ENCODE assay signal across 23 cellular contexts in the genomic region with DNA sequence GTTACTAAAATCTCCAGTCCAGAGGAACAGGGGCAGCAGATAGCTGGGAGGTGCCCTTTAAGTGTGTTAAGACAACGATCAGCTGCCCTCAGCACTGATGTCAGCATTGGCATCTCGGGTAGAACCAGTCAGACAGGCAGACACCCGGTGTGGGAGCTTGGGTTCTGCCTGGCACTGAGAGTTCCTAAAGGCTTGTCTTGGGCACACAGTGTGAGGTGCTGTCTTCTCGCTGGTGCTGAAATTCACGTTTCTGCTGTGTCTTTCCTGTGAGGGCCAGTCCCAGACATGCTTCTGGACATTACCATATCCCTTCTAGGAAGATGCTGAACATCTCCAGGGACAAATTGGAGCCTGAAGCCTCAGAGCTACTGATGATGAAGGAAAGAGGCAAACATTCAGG.
DNase-seq lines count a peak whose midpoint lies in the region; ATAC-seq and TF ChIP-seq lines count a peak whose summit lies in the region.
"Had no signal": no experiment of that assay in that cellular context is flagged by ENCODE, and none has a peak within 500 bp of the region (broad histone marks: within the 10 kb centered on the region; RNA-seq: fewer than 3 reads in every experiment).

No MANE protein-coding gene starts in this region.

- peak; percentile 18 for DNase-seq in activated CD4-positive, alpha-beta T cell treated with anti-CD3 and anti-CD28 coated beads for 48 hours
- DNase-seq in activated CD4-positive, alpha-beta T cell treated with anti-CD3 and anti-CD28 coated beads for 4 hours, result no peak
- peak; percentile 22 for DNase-seq in DND-41
- DNase-seq in left kidney (ENCODE audit: low read depth, low spot score), result peak; percentile 69
- DNase-seq in nephron progenitor cell, result no peak
- DNase-seq in chondrocyte (ENCODE audit: low spot score), result no peak
- DNase-seq: activated CD4-positive, alpha-beta T cell treated with anti-CD3 and anti-CD28 coated beads for 36 hours; activated naive CD8-positive, alpha-beta T cell treated with anti-CD3 and anti-CD28 coated beads for 36 hours; activated T-cell treated with anti-CD3 and anti-CD28 coated beads, Interleukin-2, amount 50 U/mL, for 72 hours; body of pancreas; colonic mucosa; lower lobe of right lung; NCI-H1436 treated with DMSO at 0.1 percent for 48 hours; NCI-H2171 treated with DMSO at 0.1 percent for 48 hours; NCI-H774; occipital lobe; retina; stimulated activated CD4-positive, alpha-beta T cell treated with anti-CD3 and anti-CD28 coated beads, Interleukin-15, amount 100 ng/mL, for 24 hours; stimulated activated naive CD4-positive, alpha-beta T cell; trophoblast cell had no signal

- H3K27me3 Mint-ChIP-seq in nephron progenitor cell (ENCODE audit: low read depth, poor library complexity), result peaks cover 22% of the 10 kb centered on the region
- peaks cover 10% of the 10 kb centered on the region for H3K27me3 Mint-ChIP-seq in chondrocyte (ENCODE audit: low read depth)

- H3K27ac Mint-ChIP-seq in nephron progenitor cell (no peak overlapping the region), chondrocyte (ENCODE audit: unreplicated experiment) (no peak overlapping the region)
- H3K27ac Mint-ChIP-seq: activated CD4-positive, alpha-beta T cell treated with anti-CD3 and anti-CD28 coated beads for 36 hours; activated naive CD8-positive, alpha-beta T cell treated with anti-CD3 and anti-CD28 coated beads for 36 hours; activated T-cell treated with anti-CD3 and anti-CD28 coated beads, Interleukin-2, amount 50 U/mL, for 72 hours had no signal

- H3K36me3 Mint-ChIP-seq in nephron progenitor cell (ENCODE audit: low read depth) (no peaks in the 10 kb centered on the region), chondrocyte (ENCODE audit: low read depth) (no peaks in the 10 kb centered on the region)

- H3K9me3 Mint-ChIP-seq in nephron progenitor cell, result peaks cover 20% of the 10 kb centered on the region
- peaks cover 9% of the 10 kb centered on the region for H3K9me3 Mint-ChIP-seq in chondrocyte (ENCODE audit: low read depth)

- H3K4me3 ChIP-seq in DND-41 (ENCODE audit: low read depth in 1 of 2, low read length in 2 of 2), result no peak overlapping the region
- H3K4me3 ChIP-seq: body of pancreas, colonic mucosa, lower lobe of right lung, SK-N-MC had no signal

- no peaks in the 10 kb centered on the region for H4K20me1 ChIP-seq in DND-41 (ENCODE audit: insufficient read depth, low read length)

- peaks cover 44% of the 10 kb centered on the region for H3K4me1 Mint-ChIP-seq in nephron progenitor cell
- H3K4me1 Mint-ChIP-seq in chondrocyte (ENCODE audit: low read depth), result peaks cover 4% of the 10 kb centered on the region

- H3K4me3 Mint-ChIP-seq in nephron progenitor cell, result no peak overlapping the region
- no peak overlapping the region for H3K4me3 Mint-ChIP-seq in chondrocyte (ENCODE audit: unreplicated experiment)
- H3K4me3 Mint-ChIP-seq: activated CD4-positive, alpha-beta T cell treated with anti-CD3 and anti-CD28 coated beads for 36 hours; activated naive CD8-positive, alpha-beta T cell treated with anti-CD3 and anti-CD28 coated beads for 36 hours; activated T-cell treated with anti-CD3 and anti-CD28 coated beads, Interleukin-2, amount 50 U/mL, for 72 hours had no signal

- H2AFZ ChIP-seq in DND-41 (ENCODE audit: low read depth, low read length), result no peak overlapping the region

- no peak for TF ChIP-seq CTCF in DND-41 (IDR thresholded peaks at IDR 0.05; ENCODE audit: borderline replicate concordance, extremely low read depth, low read length, poor library complexity, severe bottlenecking)
- 0 out of 2 replicates have a peak, but pooled peaks have one; percentile 6 for TF ChIP-seq CTCF in VCaP (conservative IDR thresholded peaks at IDR 0.05)
- no peak for TF ChIP-seq CTCF in nephron progenitor cell (IDR thresholded peaks at IDR 0.05)
- TF ChIP-seq CTCF in chondrocyte (IDR thresholded peaks at IDR 0.05), result no peak

- no peaks in the 10 kb centered on the region for H3K27me3 ChIP-seq in DND-41 (ENCODE audit: insufficient read depth, low read length, poor library complexity)
- H3K27me3 ChIP-seq: body of pancreas, colonic mucosa had no signal

- H3K9ac ChIP-seq in DND-41 (ENCODE audit: low read depth, low read length), result no peak overlapping the region

- H3K9me3 ChIP-seq in DND-41 (ENCODE audit: insufficient read depth, low read length, severe bottlenecking), result peaks cover 5% of the 10 kb centered on the region
- H3K9me3 ChIP-seq: body of pancreas, colonic mucosa, lower lobe of right lung had no signal

- H3K4me2 ChIP-seq in DND-41 (ENCODE audit: insufficient read depth, low read length), result no peak overlapping the region

- no peak overlapping the region for H3K27ac ChIP-seq in DND-41 (ENCODE audit: low read length)
- peak overlapping the region; percentile 54 for H3K27ac ChIP-seq in VCaP
- H3K27ac ChIP-seq: body of pancreas, colonic mucosa, lower lobe of right lung, SK-N-MC had no signal

- H3K79me2 ChIP-seq in DND-41 (ENCODE audit: insufficient read depth, low read length), result no peaks in the 10 kb centered on the region

- H3K4me1 ChIP-seq in DND-41 (ENCODE audit: insufficient read depth, low read length), result peaks cover 19% of the 10 kb centered on the region
- H3K4me1 ChIP-seq: colonic mucosa, lower lobe of right lung had no signal

- ATAC-seq in DND-41 (ENCODE audit: insufficient read depth, low read depth) (no peak), GM18909 (IDR thresholded peaks at IDR 0.05; ENCODE audit: poor library complexity, unreplicated experiment) (no peak)
- ATAC-seq: activated CD4-positive, alpha-beta T cell treated with anti-CD3 and anti-CD28 coated beads for 36 hours; activated T-cell treated with anti-CD3 and anti-CD28 coated beads, Interleukin-2, amount 50 U/mL, for 72 hours; body of pancreas; lower lobe of right lung had no signal

- no peaks in the 10 kb centered on the region for H3K36me3 ChIP-seq in DND-41 (ENCODE audit: insufficient read depth, low read length)
- H3K36me3 ChIP-seq: colonic mucosa, lower lobe of right lung had no signal

Comparison
In these comparisons a context has a peak if more than half of its experiments do, and no peak if none do; other contexts are left out.
1. DNase-seq: peak in activated CD4-positive, alpha-beta T cell treated with anti-CD3 and anti-CD28 coated beads for 48 hours (single experiment), DND-41 (single experiment) and left kidney (single experiment); none in activated CD4-positive, alpha-beta T cell treated with anti-CD3 and anti-CD28 coated beads for 4 hours (0 of 2), nephron progenitor cell (single experiment) and chondrocyte (single experiment).